In genomic region chr11:9176136-9176535, GRCh38 we compare ENCODE assay signal across 14 cellular contexts.
"Had no signal": no experiment of that assay in that cellular context is flagged by ENCODE, and none has a peak within 500 bp of the region (broad histone marks: within the 10 kb centered on the region; RNA-seq: fewer than 3 reads in every experiment).

No MANE protein-coding gene starts in this region.

- H3K4me1 ChIP-seq: adrenal gland had no signal

- H3K4me3 ChIP-seq: adrenal gland, coronary artery, esophagus muscularis mucosa, left lung, stomach, thyroid gland had no signal

- ATAC-seq: left lung had no signal

- H3K27me3 ChIP-seq: adrenal gland, esophagus muscularis mucosa, left lung, stomach, thyroid gland had no signal

- H3K4me1 Mint-ChIP-seq: naive B cell had no signal

- H3K4me3 Mint-ChIP-seq: activated CD4-positive, alpha-beta memory T cell treated with anti-CD3 and anti-CD28 coated beads for 36 hours; activated T-helper 1 cell treated with anti-CD3 and anti-CD28 coated beads, Interleukin-12 subunit alpha, Interleukin-12 subunit beta, Interleukin-2, Interleukin-4 antibody, amounts not matched to agents 30 ng/mL and 10 ng/mL and 1 ng/mL, durations not matched to agents 14 hours and 24 hours and 36 hours; naive B cell had no signal

- H3K27ac Mint-ChIP-seq: activated CD4-positive, alpha-beta memory T cell treated with anti-CD3 and anti-CD28 coated beads for 36 hours; activated T-helper 1 cell treated with anti-CD3 and anti-CD28 coated beads, Interleukin-12 subunit alpha, Interleukin-12 subunit beta, Interleukin-2, Interleukin-4 antibody, amounts not matched to agents 30 ng/mL and 10 ng/mL and 1 ng/mL, durations not matched to agents 14 hours and 24 hours and 36 hours; naive B cell had no signal

- H3K9me3 ChIP-seq: adrenal gland, esophagus muscularis mucosa, left lung, stomach, thyroid gland had no signal

- FAIRE-seq: kidney had no signal

- H3K27ac ChIP-seq: adrenal gland, coronary artery, esophagus muscularis mucosa, left lung, stomach, thyroid gland had no signal

- H3K9me3 Mint-ChIP-seq: naive B cell had no signal

- DNase-seq: activated CD4-positive, alpha-beta memory T cell treated with anti-CD3 and anti-CD28 coated beads for 36 hours; activated CD4-positive, alpha-beta T cell treated with anti-CD3 and anti-CD28 coated beads for 1 hour; adrenal gland; effector CD4-positive, alpha-beta T cell; hypothalamus; kidney; left lung; naive B cell; stimulated activated CD4-positive, alpha-beta T cell treated with anti-CD3 and anti-CD28 coated beads, Interleukin-1b, Interleukin-23, amount 100 ng/mL, for 48 hours; stomach; thyroid gland had no signal

- H3K27me3 Mint-ChIP-seq: activated CD4-positive, alpha-beta memory T cell treated with anti-CD3 and anti-CD28 coated beads for 36 hours; naive B cell had no signal
